24 cellular contexts compared by ENCODE assay signal in the genomic region with DNA sequence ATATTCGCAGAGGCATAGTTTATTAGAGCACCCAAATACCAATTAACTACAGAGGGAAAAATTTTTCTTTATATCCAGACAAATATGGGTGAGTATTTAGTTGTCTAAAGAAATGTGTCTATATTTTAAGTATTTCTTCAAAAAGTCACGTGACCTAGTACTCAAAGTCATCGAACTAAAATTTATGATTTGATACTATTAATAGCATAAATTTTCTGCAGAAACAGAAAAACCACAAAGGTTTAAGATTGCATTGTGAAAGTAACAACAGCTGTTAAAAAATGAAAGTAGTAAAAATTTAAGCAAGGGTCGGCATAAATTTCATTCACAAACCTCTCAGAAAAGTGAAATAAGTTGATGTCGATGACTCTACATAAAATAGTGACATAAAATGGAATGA.
DNase-seq lines count a peak whose midpoint lies in the region; ATAC-seq lines count a peak whose summit lies in the region.
"Had no signal": no experiment of that assay in that cellular context is flagged by ENCODE, and none has a peak within 500 bp of the region (broad histone marks: within the 10 kb centered on the region; RNA-seq: fewer than 3 reads in every experiment).

No MANE protein-coding gene starts in this region.

- ATAC-seq in GM19395 (IDR thresholded peaks at IDR 0.05; ENCODE audit: unreplicated experiment) (peak; percentile 52), HG02642 (IDR thresholded peaks at IDR 0.05; ENCODE audit: poor library complexity, unreplicated experiment) (peak; percentile 7), HG03460 (IDR thresholded peaks at IDR 0.05; ENCODE audit: unreplicated experiment) (peak; percentile 34), HG03108 (IDR thresholded peaks at IDR 0.05; ENCODE audit: unreplicated experiment) (no peak)
- ATAC-seq: CD8-positive, alpha-beta T cell; sciatic nerve; stimulated activated effector memory CD8-positive, alpha-beta T cell treated with anti-CD3 and anti-CD28 coated beads, Interleukin-12 subunit alpha, Interleukin-12 subunit beta, amount 100 ng/mL, for 72 hours had no signal

- peaks cover 9% of the 10 kb centered on the region for H3K9me3 ChIP-seq in BLaER1
- H3K9me3 ChIP-seq: ovary, testis had no signal

- peak overlapping the region; percentile 43 for H3K4me2 ChIP-seq in BLaER1

- H3K36me3 ChIP-seq in BLaER1 = peaks cover 16% of the 10 kb centered on the region; the same call in 1 of the 2 replicates
- H3K36me3 ChIP-seq: ovary had no signal

- no peaks in the 10 kb centered on the region for H3K27me3 ChIP-seq in BLaER1
- H3K27me3 ChIP-seq: ovary, testis had no signal

- H3K4me1 ChIP-seq in BLaER1 = peaks cover 11% of the 10 kb centered on the region
- H3K4me1 ChIP-seq: testis had no signal

- DNase-seq in T-helper 1 cell (no peak), DMS53 treated with DMSO at 0.1 percent for 48 hours (lab: John Stamatoyannopoulos, UW; ENCODE audit: unreplicated experiment) (no peak), hepatic stellate cell (ENCODE audit: low spot score) (no peak)
- DNase-seq: activated CD4-positive, alpha-beta memory T cell treated with anti-CD3 and anti-CD28 coated beads for 36 hours; activated T-cell treated with anti-CD3 and anti-CD28 coated beads for 4 hours; amniotic stem cell; caudate nucleus; CD8-positive, alpha-beta T cell; erythroblast; GOT3; mammary epithelial cell; NCI-H1417; NCI-H526; ovary; SHP77; testis had no signal

- H3K9ac ChIP-seq in BLaER1 = no peak overlapping the region

- H3K4me3 ChIP-seq in BLaER1 = no peak overlapping the region
- H3K4me3 ChIP-seq: ovary, testis had no signal

- no peak overlapping the region for H3K27ac ChIP-seq in BLaER1
- H3K27ac ChIP-seq: ovary, testis, VCaP had no signal

- no peaks in the 10 kb centered on the region for H4K20me1 ChIP-seq in BLaER1
